ENCODE assay signal across 8 cellular contexts in genomic region chr16:54932737-54933254, GRCh38. TPM values are rescaled to one million over a fixed set of nuclear protein-coding genes. Genes with fewer than 3 reads are reported as not detected.
A peak's percentile ranks its signal among the peaks of the same experiment; 100 is the strongest.
DNase-seq lines count a peak whose midpoint lies in the region; ATAC-seq lines count a peak whose summit lies in the region.

No MANE protein-coding gene starts in this region.

- POLR2A ChIA-PET in activated CD4-positive, alpha-beta T cell treated with anti-CD3 and anti-CD28 coated beads for 36 hours (lab: Charles Lee), result no interaction called here
- POLR2A ChIA-PET in activated CD4-positive, alpha-beta memory T cell treated with anti-CD3 and anti-CD28 coated beads for 36 hours (lab: Charles Lee), result no interaction called here

- no peaks in the 10 kb centered on the region for H3K9me3 Mint-ChIP-seq in activated CD4-positive, alpha-beta T cell treated with anti-CD3 and anti-CD28 coated beads for 36 hours (ENCODE audit: low read depth)
- peaks cover 2% of the 10 kb centered on the region for H3K9me3 Mint-ChIP-seq in activated CD4-positive, alpha-beta memory T cell treated with anti-CD3 and anti-CD28 coated beads for 36 hours

- DNase-seq in activated CD4-positive, alpha-beta T cell treated with anti-CD3 and anti-CD28 coated beads for 36 hours, result peak; percentile 7
- DNase-seq in activated CD4-positive, alpha-beta T cell treated with anti-CD3 and anti-CD28 coated beads, Interleukin-2, amount 50 U/mL, for 48 hours, result no peak
- DNase-seq in activated CD4-positive, alpha-beta memory T cell treated with anti-CD3 and anti-CD28 coated beads for 36 hours, result no peak
- DNase-seq in NCI-H2029 treated with DMSO at 0.1 percent for 48 hours (lab: John Stamatoyannopoulos, UW), result no peak
- no peak for DNase-seq in AG20443 (ENCODE audit: low spot score)

- peaks cover 35% of the 10 kb centered on the region for H3K4me1 Mint-ChIP-seq in activated CD4-positive, alpha-beta T cell treated with anti-CD3 and anti-CD28 coated beads for 36 hours
- peaks cover 32% of the 10 kb centered on the region for H3K4me1 Mint-ChIP-seq in activated CD4-positive, alpha-beta memory T cell treated with anti-CD3 and anti-CD28 coated beads for 36 hours (ENCODE audit: low read depth)

- H3K27me3 Mint-ChIP-seq in activated CD4-positive, alpha-beta T cell treated with anti-CD3 and anti-CD28 coated beads for 36 hours, result peaks cover 65% of the 10 kb centered on the region
- peaks cover 64% of the 10 kb centered on the region for H3K27me3 Mint-ChIP-seq in activated CD4-positive, alpha-beta memory T cell treated with anti-CD3 and anti-CD28 coated beads for 36 hours

- H3K36me3 Mint-ChIP-seq in activated CD4-positive, alpha-beta T cell treated with anti-CD3 and anti-CD28 coated beads for 36 hours (ENCODE audit: low read depth), result peaks cover 2% of the 10 kb centered on the region
- H3K36me3 Mint-ChIP-seq in activated CD4-positive, alpha-beta memory T cell treated with anti-CD3 and anti-CD28 coated beads for 36 hours, result peaks cover 17% of the 10 kb centered on the region

- H3K4me3 ChIP-seq in iPS-11a (ENCODE audit: low read depth, low read length), result peak overlapping the region; percentile 13
- H3K4me3 ChIP-seq in skin epidermis, result peak overlapping the region; percentile 49 to 80 (median 63)

- ATAC-seq in activated CD4-positive, alpha-beta T cell treated with anti-CD3 and anti-CD28 coated beads for 36 hours, result no peak
- no peak for ATAC-seq in GM21723 (IDR thresholded peaks at IDR 0.05; ENCODE audit: unreplicated experiment)

- CTCF ChIA-PET in activated CD4-positive, alpha-beta T cell treated with anti-CD3 and anti-CD28 coated beads for 36 hours (lab: Charles Lee), result no interaction called here
- CTCF ChIA-PET in activated CD4-positive, alpha-beta memory T cell treated with anti-CD3 and anti-CD28 coated beads for 36 hours (lab: Charles Lee), result no interaction called here

- intact Hi-C loops in activated CD4-positive, alpha-beta T cell treated with anti-CD3 and anti-CD28 coated beads for 36 hours (cut with DNase I, micrococcal nuclease), result loop anchor here in 1 of 2 experiments (5.0 to 10.0 kb wide), 4 partner anchors 980 to 1385 kb away; no protein-coding TSS in a partner anchor
- intact Hi-C loops in activated CD4-positive, alpha-beta memory T cell treated with anti-CD3 and anti-CD28 coated beads for 36 hours (cut with micrococcal nuclease), result loop anchor here (5.0 to 10.0 kb wide), 3 partner anchors 322 to 1380 kb away; partner anchors contain the start of gene IRX6

- H3K4me3 Mint-ChIP-seq in activated CD4-positive, alpha-beta T cell treated with anti-CD3 and anti-CD28 coated beads for 36 hours, result no peak overlapping the region
- H3K4me3 Mint-ChIP-seq in activated CD4-positive, alpha-beta memory T cell treated with anti-CD3 and anti-CD28 coated beads for 36 hours, result peak overlapping the region; percentile 37

- no peak overlapping the region for H3K27ac Mint-ChIP-seq in activated CD4-positive, alpha-beta T cell treated with anti-CD3 and anti-CD28 coated beads for 36 hours
- no peak overlapping the region for H3K27ac Mint-ChIP-seq in activated CD4-positive, alpha-beta memory T cell treated with anti-CD3 and anti-CD28 coated beads for 36 hours

- H3K27ac ChIP-seq in skin epidermis, result peak overlapping the region; percentile 73 to 97 (median 92)

RNA-seq across cellular contexts. Expression of gene IRX5, which starts 2.1 kb away (rescaled TPM):
- total RNA-seq in activated CD4-positive, alpha-beta T cell treated with anti-CD3 and anti-CD28 coated beads for 36 hours, result not detected
- under 1 TPM in 1 of 2 experiments, not detected in 1; 0.17 TPM for total RNA-seq in activated CD4-positive, alpha-beta memory T cell treated with anti-CD3 and anti-CD28 coated beads for 36 hours
